11 cellular contexts compared by ENCODE assay signal in genomic region chr7:114212753-114213439, GRCh38.
"Had no signal": no experiment of that assay in that cellular context is flagged by ENCODE, and none has a peak within 500 bp of the region (broad histone marks: within the 10 kb centered on the region; RNA-seq: fewer than 3 reads in every experiment).

No MANE protein-coding gene starts in this region.

- ATAC-seq: gastrocnemius medialis, left ventricle myocardium superior had no signal

- H3K36me3 ChIP-seq: brain microvascular endothelial cell, gastrocnemius medialis had no signal

- H3K4me3 ChIP-seq: gastrocnemius medialis had no signal

- H3K27me3 ChIP-seq: brain microvascular endothelial cell, gastrocnemius medialis had no signal

- DNase-seq: activated naive CD4-positive, alpha-beta T cell treated with anti-CD3 and anti-CD28 coated beads, Interleukin-2, amount 50 U/mL, for 16 hours; brain microvascular endothelial cell; cerebellar nuclear complex; gastrocnemius medialis; left ventricle myocardium superior; mesendoderm; nephron progenitor cell; stimulated activated CD4-positive, alpha-beta T cell treated with anti-CD3 and anti-CD28 coated beads, Interleukin-2, amount 100 ng/mL, for 48 hours; stimulated activated naive CD4-positive, alpha-beta T cell treated with Interleukin-2 at 50 U/mL for 16 hours; T-helper 2 cell; trophoblast cell had no signal

- H3K9me3 ChIP-seq: gastrocnemius medialis had no signal

- H3K27ac ChIP-seq: brain microvascular endothelial cell, gastrocnemius medialis had no signal
